1 cellular context compared by ENCODE assay signal in genomic region chr20:18793625-18794427, GRCh38.
TF ChIP-seq lines count a peak whose summit lies in the region.

No MANE protein-coding gene starts in this region.

TF ChIP-seq in HepG2, 621 proteins besides CTCF, POLR2A, EP300 and RAD21 (continued from another document and continues in another):
- TF ChIP-seq, protein P1, sequence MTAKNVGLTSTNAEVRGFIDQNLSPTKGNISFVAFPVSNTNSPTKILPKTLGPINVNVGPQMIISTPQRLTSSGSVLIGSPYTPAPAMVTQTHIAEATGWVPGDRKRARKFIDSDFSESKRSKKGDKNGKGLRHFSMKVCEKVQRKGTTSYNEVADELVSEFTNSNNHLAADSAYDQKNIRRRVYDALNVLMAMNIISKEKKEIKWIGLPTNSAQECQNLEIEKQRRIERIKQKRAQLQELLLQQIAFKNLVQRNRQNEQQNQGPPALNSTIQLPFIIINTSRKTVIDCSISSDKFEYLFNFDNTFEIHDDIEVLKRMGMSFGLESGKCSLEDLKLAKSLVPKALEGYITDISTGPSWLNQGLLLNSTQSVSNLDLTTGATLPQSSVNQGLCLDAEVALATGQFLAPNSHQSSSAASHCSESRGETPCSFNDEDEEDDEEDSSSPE (CRISPR knock-in tag; IDR thresholded peaks at IDR 0.05) = peak; percentile 27
- TF ChIP-seq, protein P2, sequence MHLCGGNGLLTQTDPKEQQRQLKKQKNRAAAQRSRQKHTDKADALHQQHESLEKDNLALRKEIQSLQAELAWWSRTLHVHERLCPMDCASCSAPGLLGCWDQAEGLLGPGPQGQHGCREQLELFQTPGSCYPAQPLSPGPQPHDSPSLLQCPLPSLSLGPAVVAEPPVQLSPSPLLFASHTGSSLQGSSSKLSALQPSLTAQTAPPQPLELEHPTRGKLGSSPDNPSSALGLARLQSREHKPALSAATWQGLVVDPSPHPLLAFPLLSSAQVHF (CRISPR knock-in tag; IDR thresholded peaks at IDR 0.05) = no peak
- TF ChIP-seq ZNF44 (CRISPR knock-in tag; IDR thresholded peaks at IDR 0.05) (0 out of 2 replicates have a peak, but pooled peaks have one; percentile 50), DNMT3B (CRISPR knock-in tag; conservative IDR thresholded peaks at IDR 0.05) (peak; percentile 84), PCBP2 (optimal IDR thresholded peaks at IDR 0.05; ENCODE audit: low read depth, low read length, poor library complexity, severe bottlenecking) (no peak), TFE3 (CRISPR knock-in tag; IDR thresholded peaks at IDR 0.05) (peak; percentile 95), PLSCR1 (CRISPR knock-in tag; IDR thresholded peaks at IDR 0.05; ENCODE audit: borderline replicate concordance) (no peak; the same call in 1 of the 2 replicates), AGO2 (optimal IDR thresholded peaks at IDR 0.05; ENCODE audit: low read depth, low read length) (no peak), GPN1 (CRISPR knock-in tag; IDR thresholded peaks at IDR 0.05; ENCODE audit: borderline replicate concordance) (peak; percentile 57; the same call in 1 of the 2 replicates), ZNF101 (CRISPR knock-in tag; IDR thresholded peaks at IDR 0.05; ENCODE audit: borderline replicate concordance, low read depth) (no peak; the same call in 1 of the 2 replicates), ATF7-NPFF (CRISPR knock-in tag; IDR thresholded peaks at IDR 0.05; ENCODE audit: low read depth) (no peak), ZNF430 (CRISPR knock-in tag; IDR thresholded peaks at IDR 0.05) (no peak), RARG (CRISPR knock-in tag; IDR thresholded peaks at IDR 0.05; ENCODE audit: low read depth) (0 out of 2 replicates have a peak, but pooled peaks have one; percentile 63), POLR2AphosphoS5 (IDR thresholded peaks at IDR 0.05; ENCODE audit: low read depth, low read length) (peak; percentile 96), ETV5 (CRISPR knock-in tag; IDR thresholded peaks at IDR 0.05; ENCODE audit: borderline replicate concordance) (peak; percentile 82), ZNF558 (CRISPR knock-in tag; IDR thresholded peaks at IDR 0.05; ENCODE audit: borderline replicate concordance) (peak; percentile 74; the same call in 1 of the 2 replicates), FOXA3 (CRISPR knock-in tag; IDR thresholded peaks at IDR 0.05) (peak; percentile 74), NFE2 (CRISPR knock-in tag; IDR thresholded peaks at IDR 0.05) (no peak), ZBTB37 (CRISPR knock-in tag; IDR thresholded peaks at IDR 0.05) (no peak), WIZ (CRISPR knock-in tag; IDR thresholded peaks at IDR 0.05) (peak; percentile 98), JDP2 (CRISPR knock-in tag; IDR thresholded peaks at IDR 0.05; ENCODE audit: borderline replicate concordance) (no peak), SOX13 (IDR thresholded peaks at IDR 0.05) (no peak), SOX13 (CRISPR knock-in tag; conservative IDR thresholded peaks at IDR 0.05 in 1 of 2, IDR thresholded peaks at IDR 0.05 in 1 of 2) (peak in 1 of 2 experiments; percentile 42; a peak in 1 of 4 replicates), STAT5B (CRISPR knock-in tag; IDR thresholded peaks at IDR 0.05) (0 out of 2 replicates have a peak, but pooled peaks have one; percentile 20), GTF3A (CRISPR knock-in tag; conservative IDR thresholded peaks at IDR 0.05) (peak; percentile 68; the same call in 1 of the 2 replicates), ZNF652 (CRISPR knock-in tag; IDR thresholded peaks at IDR 0.05; ENCODE audit: borderline replicate concordance, low read depth) (no peak), ZSCAN22 (CRISPR knock-in tag; IDR thresholded peaks at IDR 0.05) (no peak), SMAD1 (CRISPR knock-in tag; IDR thresholded peaks at IDR 0.05; ENCODE audit: borderline replicate concordance, low read depth) (peak; percentile 83; the same call in 1 of the 2 replicates), HNRNPLL (IDR thresholded peaks at IDR 0.05; ENCODE audit: low read depth, low read length, poor library complexity, severe bottlenecking) (no peak), YEATS2 (CRISPR knock-in tag; IDR thresholded peaks at IDR 0.05; ENCODE audit: borderline replicate concordance) (peak; percentile 90; the same call in 1 of the 2 replicates), ZSCAN30 (CRISPR knock-in tag; IDR thresholded peaks at IDR 0.05) (no peak), ZBTB7B (CRISPR knock-in tag; IDR thresholded peaks at IDR 0.05) (peak; percentile 59; the same call in 1 of the 2 replicates), ZZZ3 (CRISPR knock-in tag; IDR thresholded peaks at IDR 0.05; ENCODE audit: borderline replicate concordance) (peak; percentile 95), ZNF644 (CRISPR knock-in tag; IDR thresholded peaks at IDR 0.05; ENCODE audit: low read depth) (peak; percentile 68; the same call in 1 of the 2 replicates), BRF2 (CRISPR knock-in tag; IDR thresholded peaks at IDR 0.05) (0 out of 2 replicates have a peak, but pooled peaks have one; percentile 8), NKX3-1 (CRISPR knock-in tag; IDR thresholded peaks at IDR 0.05) (peak; percentile 97)
- TF ChIP-seq, protein P3, sequence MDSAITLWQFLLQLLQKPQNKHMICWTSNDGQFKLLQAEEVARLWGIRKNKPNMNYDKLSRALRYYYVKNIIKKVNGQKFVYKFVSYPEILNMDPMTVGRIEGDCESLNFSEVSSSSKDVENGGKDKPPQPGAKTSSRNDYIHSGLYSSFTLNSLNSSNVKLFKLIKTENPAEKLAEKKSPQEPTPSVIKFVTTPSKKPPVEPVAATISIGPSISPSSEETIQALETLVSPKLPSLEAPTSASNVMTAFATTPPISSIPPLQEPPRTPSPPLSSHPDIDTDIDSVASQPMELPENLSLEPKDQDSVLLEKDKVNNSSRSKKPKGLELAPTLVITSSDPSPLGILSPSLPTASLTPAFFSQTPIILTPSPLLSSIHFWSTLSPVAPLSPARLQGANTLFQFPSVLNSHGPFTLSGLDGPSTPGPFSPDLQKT (CRISPR knock-in tag; IDR thresholded peaks at IDR 0.05; ENCODE audit: borderline replicate concordance) = no peak; the same call in 1 of the 2 replicates
- TF ChIP-seq, protein P4, sequence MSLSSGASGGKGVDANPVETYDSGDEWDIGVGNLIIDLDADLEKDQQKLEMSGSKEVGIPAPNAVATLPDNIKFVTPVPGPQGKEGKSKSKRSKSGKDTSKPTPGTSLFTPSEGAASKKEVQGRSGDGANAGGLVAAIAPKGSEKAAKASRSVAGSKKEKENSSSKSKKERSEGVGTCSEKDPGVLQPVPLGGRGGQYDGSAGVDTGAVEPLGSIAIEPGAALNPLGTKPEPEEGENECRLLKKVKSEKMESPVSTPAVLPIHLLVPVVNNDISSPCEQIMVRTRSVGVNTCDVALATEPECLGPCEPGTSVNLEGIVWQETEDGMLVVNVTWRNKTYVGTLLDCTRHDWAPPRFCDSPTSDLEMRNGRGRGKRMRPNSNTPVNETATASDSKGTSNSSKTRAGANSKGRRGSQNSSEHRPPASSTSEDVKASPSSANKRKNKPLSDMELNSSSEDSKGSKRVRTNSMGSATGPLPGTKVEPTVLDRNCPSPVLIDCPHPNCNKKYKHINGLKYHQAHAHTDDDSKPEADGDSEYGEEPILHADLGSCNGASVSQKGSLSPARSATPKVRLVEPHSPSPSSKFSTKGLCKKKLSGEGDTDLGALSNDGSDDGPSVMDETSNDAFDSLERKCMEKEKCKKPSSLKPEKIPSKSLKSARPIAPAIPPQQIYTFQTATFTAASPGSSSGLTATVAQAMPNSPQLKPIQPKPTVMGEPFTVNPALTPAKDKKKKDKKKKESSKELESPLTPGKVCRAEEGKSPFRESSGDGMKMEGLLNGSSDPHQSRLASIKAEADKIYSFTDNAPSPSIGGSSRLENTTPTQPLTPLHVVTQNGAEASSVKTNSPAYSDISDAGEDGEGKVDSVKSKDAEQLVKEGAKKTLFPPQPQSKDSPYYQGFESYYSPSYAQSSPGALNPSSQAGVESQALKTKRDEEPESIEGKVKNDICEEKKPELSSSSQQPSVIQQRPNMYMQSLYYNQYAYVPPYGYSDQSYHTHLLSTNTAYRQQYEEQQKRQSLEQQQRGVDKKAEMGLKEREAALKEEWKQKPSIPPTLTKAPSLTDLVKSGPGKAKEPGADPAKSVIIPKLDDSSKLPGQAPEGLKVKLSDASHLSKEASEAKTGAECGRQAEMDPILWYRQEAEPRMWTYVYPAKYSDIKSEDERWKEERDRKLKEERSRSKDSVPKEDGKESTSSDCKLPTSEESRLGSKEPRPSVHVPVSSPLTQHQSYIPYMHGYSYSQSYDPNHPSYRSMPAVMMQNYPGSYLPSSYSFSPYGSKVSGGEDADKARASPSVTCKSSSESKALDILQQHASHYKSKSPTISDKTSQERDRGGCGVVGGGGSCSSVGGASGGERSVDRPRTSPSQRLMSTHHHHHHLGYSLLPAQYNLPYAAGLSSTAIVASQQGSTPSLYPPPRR (CRISPR knock-in tag; IDR thresholded peaks at IDR 0.05; ENCODE audit: borderline replicate concordance) = peak; percentile 76
- TF ChIP-seq, protein P5, sequence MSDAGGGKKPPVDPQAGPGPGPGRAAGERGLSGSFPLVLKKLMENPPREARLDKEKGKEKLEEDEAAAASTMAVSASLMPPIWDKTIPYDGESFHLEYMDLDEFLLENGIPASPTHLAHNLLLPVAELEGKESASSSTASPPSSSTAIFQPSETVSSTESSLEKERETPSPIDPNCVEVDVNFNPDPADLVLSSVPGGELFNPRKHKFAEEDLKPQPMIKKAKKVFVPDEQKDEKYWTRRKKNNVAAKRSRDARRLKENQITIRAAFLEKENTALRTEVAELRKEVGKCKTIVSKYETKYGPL (CRISPR knock-in tag; IDR thresholded peaks at IDR 0.05) = peak; percentile 46; the same call in 1 of the 2 replicates
- TF ChIP-seq, protein P6, sequence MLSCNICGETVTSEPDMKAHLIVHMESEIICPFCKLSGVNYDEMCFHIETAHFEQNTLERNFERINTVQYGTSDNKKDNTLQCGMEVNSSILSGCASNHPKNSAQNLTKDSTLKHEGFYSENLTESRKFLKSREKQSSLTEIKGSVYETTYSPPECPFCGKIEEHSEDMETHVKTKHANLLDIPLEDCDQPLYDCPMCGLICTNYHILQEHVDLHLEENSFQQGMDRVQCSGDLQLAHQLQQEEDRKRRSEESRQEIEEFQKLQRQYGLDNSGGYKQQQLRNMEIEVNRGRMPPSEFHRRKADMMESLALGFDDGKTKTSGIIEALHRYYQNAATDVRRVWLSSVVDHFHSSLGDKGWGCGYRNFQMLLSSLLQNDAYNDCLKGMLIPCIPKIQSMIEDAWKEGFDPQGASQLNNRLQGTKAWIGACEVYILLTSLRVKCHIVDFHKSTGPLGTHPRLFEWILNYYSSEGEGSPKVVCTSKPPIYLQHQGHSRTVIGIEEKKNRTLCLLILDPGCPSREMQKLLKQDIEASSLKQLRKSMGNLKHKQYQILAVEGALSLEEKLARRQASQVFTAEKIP (CRISPR knock-in tag; IDR thresholded peaks at IDR 0.05; ENCODE audit: borderline replicate concordance) = no peak
- TF ChIP-seq, protein P7, sequence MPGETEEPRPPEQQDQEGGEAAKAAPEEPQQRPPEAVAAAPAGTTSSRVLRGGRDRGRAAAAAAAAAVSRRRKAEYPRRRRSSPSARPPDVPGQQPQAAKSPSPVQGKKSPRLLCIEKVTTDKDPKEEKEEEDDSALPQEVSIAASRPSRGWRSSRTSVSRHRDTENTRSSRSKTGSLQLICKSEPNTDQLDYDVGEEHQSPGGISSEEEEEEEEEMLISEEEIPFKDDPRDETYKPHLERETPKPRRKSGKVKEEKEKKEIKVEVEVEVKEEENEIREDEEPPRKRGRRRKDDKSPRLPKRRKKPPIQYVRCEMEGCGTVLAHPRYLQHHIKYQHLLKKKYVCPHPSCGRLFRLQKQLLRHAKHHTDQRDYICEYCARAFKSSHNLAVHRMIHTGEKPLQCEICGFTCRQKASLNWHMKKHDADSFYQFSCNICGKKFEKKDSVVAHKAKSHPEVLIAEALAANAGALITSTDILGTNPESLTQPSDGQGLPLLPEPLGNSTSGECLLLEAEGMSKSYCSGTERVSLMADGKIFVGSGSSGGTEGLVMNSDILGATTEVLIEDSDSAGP (CRISPR knock-in tag; IDR thresholded peaks at IDR 0.05; ENCODE audit: borderline replicate concordance) = peak; percentile 87
